Comparison of ENCODE assay signal across 8 cellular contexts in the genomic region with DNA sequence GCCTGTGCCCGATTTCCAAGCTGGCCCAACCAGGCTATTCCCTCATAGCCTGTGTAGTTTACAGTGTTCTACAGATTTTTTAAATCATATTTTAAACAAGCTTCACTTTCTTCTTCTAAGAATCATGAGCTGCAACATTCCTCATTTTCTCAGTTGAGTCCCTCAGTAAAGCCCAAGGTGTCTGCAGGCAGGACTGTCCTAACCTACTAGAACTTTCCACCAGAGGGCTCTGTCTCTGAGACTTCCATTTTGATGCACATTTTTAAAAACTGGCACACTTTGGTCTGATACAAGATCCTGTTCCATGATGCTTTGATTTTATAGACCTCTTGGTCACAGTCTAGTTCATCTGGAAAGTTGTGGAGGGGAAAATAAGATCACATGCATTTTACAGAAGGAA. TPM values are rescaled to one million over a fixed set of nuclear protein-coding genes. Genes with fewer than 3 reads are reported as not detected.
A peak's percentile ranks its signal among the peaks of the same experiment; 100 is the strongest.
DNase-seq lines count a peak whose midpoint lies in the region; ATAC-seq and TF ChIP-seq lines count a peak whose summit lies in the region.

No MANE protein-coding gene starts in this region.

- POLR2A ChIA-PET in WTC11 (lab: Charles Lee): no interaction called here

- no peak for DNase-seq in CD14-positive monocyte (ENCODE audit: low spot score)
- peak; percentile 39 for DNase-seq in GM23338 (ENCODE audit: low spot score)
- DNase-seq in WTC11 (ENCODE audit: low spot score): no peak
- DNase-seq in immature natural killer cell: peak in 2 of 3 donors; percentile 35 to 40
- DNase-seq in stimulated activated CD4-positive, alpha-beta T cell treated with anti-CD3 and anti-CD28 coated beads, Interleukin-15, amount 100 ng/mL, for 24 hours: no peak
- DNase-seq in NCI-H1092 treated with DMSO at 0.1 percent for 48 hours (lab: John Stamatoyannopoulos, UW): no peak
- no peak for DNase-seq in stimulated activated CD4-positive, alpha-beta T cell treated with anti-CD3 and anti-CD28 coated beads, Interleukin-2, amount 100 ng/mL, for 24 hours

- no peaks in the 10 kb centered on the region for H3K36me3 ChIP-seq in GM23338 (ENCODE audit: insufficient read depth)

- no peaks in the 10 kb centered on the region for H3K27me3 ChIP-seq in GM23338 (ENCODE audit: insufficient read depth)

- intact Hi-C loops in CD14-positive monocyte (cut with micrococcal nuclease): loop anchor here (5.0 kb wide), 2 partner anchors 33 to 63 kb away; a partner anchor contains a TSS

- no peaks in the 10 kb centered on the region for H3K79me2 ChIP-seq in GM23338 (replicated peaks; ENCODE audit: insufficient read depth)

- H4K20me1 ChIP-seq in GM23338 (replicated peaks; ENCODE audit: insufficient read depth): no peaks in the 10 kb centered on the region

- H2AFZ ChIP-seq in GM23338: peak overlapping the region; percentile 2; the same call in 1 of the 2 replicates

- no peak overlapping the region for H3K4me3 ChIP-seq in GM23338

- no peaks in the 10 kb centered on the region for H3K27me3 Mint-ChIP-seq in CD14-positive monocyte (ENCODE audit: low read depth in 3 of 3)
- peaks cover 4% of the 10 kb centered on the region for H3K27me3 Mint-ChIP-seq in GM23338 (ENCODE audit: insufficient read depth, low read depth, poor library complexity)
- H3K27me3 Mint-ChIP-seq in WTC11 (ENCODE audit: low read depth): peaks cover 3% of the 10 kb centered on the region; the same call in 1 of the 2 replicates
- peaks cover 0 to 1% (median 0%) of the 10 kb centered on the region in 3 donors for H3K27me3 Mint-ChIP-seq in immature natural killer cell (ENCODE audit: low read depth in 3 of 3)

- no peaks in the 10 kb centered on the region for H3K9me2 ChIP-seq in GM23338 (ENCODE audit: insufficient read depth)

- no peak overlapping the region for H3K27ac ChIP-seq in GM23338 (ENCODE audit: low read depth)

- CTCF ChIA-PET in WTC11 (lab: Charles Lee): interaction anchor here (0.7 to 1.3 kb wide), 10 partner anchors 9 to 136 kb away, joined by 3 to 17 read pairs (median 4); no protein-coding TSS in a partner anchor

- H3K4me2 ChIP-seq in GM23338: no peak overlapping the region

- no peaks in the 10 kb centered on the region for H3K9me3 Mint-ChIP-seq in CD14-positive monocyte
- no peaks in the 10 kb centered on the region for H3K9me3 Mint-ChIP-seq in GM23338
- no peaks in the 10 kb centered on the region for H3K9me3 Mint-ChIP-seq in WTC11
- no peaks in the 10 kb centered on the region for H3K9me3 Mint-ChIP-seq in immature natural killer cell

- ATAC-seq in GM23338: peak; percentile 67
- peak; percentile 74 for ATAC-seq in WTC11
- ATAC-seq in GM19467 (IDR thresholded peaks at IDR 0.05; ENCODE audit: unreplicated experiment): no peak

- H3K36me3 Mint-ChIP-seq in CD14-positive monocyte (peaks cover 29 to 34% of the 10 kb centered on the region in 2 donors), GM23338 (ENCODE audit: low read depth) (no peaks in the 10 kb centered on the region), WTC11 (no peaks in the 10 kb centered on the region), immature natural killer cell (peaks cover 0 to 5% (median 0%) of the 10 kb centered on the region in 3 donors)

- no peaks in the 10 kb centered on the region for H3K4me1 ChIP-seq in GM23338 (ENCODE audit: insufficient read depth)

- no peaks in the 10 kb centered on the region for H3F3A ChIP-seq in GM23338 (replicated peaks; ENCODE audit: low read depth)

- TF ChIP-seq CTCF in CD14-positive monocyte (IDR thresholded peaks at IDR 0.05) (peak; percentile 68), GM23338 (conservative IDR thresholded peaks at IDR 0.05; ENCODE audit: low read depth in 2 of 2) (peak; percentile 57 to 61), WTC11 (IDR thresholded peaks at IDR 0.05) (no peak; the same call in 1 of the 2 replicates)

- H3K4me1 Mint-ChIP-seq in CD14-positive monocyte (peaks cover 78% of the 10 kb centered on the region), GM23338 (no peaks in the 10 kb centered on the region), WTC11 (0 out of 2 replicates have a peak, but pooled peaks cover 4% of the 10 kb centered on the region), immature natural killer cell (peaks cover 43% of the 10 kb centered on the region in 2 donors)

- peak overlapping the region in 2 of 7 donors; percentile 6 to 96 for H3K27ac Mint-ChIP-seq in CD14-positive monocyte
- no peak overlapping the region for H3K27ac Mint-ChIP-seq in GM23338
- no peak overlapping the region for H3K27ac Mint-ChIP-seq in WTC11
- peak overlapping the region; percentile 8 to 78 (median 72) for H3K27ac Mint-ChIP-seq in immature natural killer cell

- no peak overlapping the region for H3K4me3 Mint-ChIP-seq in CD14-positive monocyte
- no peak overlapping the region for H3K4me3 Mint-ChIP-seq in GM23338
- H3K4me3 Mint-ChIP-seq in WTC11: no peak overlapping the region
- H3K4me3 Mint-ChIP-seq in immature natural killer cell: no peak overlapping the region

TF ChIP-seq in GM23338, 12 proteins besides CTCF, POLR2A, EP300 and RAD21 (continues in another document):
- TF ChIP-seq ZNF331 (CRISPR knock-in tag; IDR thresholded peaks at IDR 0.05; ENCODE audit: low read depth) (no peak), CREB1 (CRISPR knock-in tag; IDR thresholded peaks at IDR 0.05; ENCODE audit: low read depth) (no peak), EZH2phosphoT487 (IDR thresholded peaks at IDR 0.05; ENCODE audit: unreplicated experiment) (no peak)

TF ChIP-seq in WTC11, 78 proteins besides CTCF, POLR2A, EP300 and RAD21:
- TF ChIP-seq, protein P1, sequence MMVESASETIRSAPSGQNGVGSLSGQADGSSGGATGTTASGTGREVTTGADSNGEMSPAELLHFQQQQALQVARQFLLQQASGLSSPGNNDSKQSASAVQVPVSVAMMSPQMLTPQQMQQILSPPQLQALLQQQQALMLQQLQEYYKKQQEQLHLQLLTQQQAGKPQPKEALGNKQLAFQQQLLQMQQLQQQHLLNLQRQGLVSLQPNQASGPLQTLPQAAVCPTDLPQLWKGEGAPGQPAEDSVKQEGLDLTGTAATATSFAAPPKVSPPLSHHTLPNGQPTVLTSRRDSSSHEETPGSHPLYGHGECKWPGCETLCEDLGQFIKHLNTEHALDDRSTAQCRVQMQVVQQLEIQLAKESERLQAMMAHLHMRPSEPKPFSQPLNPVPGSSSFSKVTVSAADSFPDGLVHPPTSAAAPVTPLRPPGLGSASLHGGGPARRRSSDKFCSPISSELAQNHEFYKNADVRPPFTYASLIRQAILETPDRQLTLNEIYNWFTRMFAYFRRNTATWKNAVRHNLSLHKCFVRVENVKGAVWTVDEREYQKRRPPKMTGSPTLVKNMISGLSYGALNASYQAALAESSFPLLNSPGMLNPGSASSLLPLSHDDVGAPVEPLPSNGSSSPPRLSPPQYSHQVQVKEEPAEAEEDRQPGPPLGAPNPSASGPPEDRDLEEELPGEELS (CRISPR knock-in tag; IDR thresholded peaks at IDR 0.05): no peak
- TF ChIP-seq, protein P2, sequence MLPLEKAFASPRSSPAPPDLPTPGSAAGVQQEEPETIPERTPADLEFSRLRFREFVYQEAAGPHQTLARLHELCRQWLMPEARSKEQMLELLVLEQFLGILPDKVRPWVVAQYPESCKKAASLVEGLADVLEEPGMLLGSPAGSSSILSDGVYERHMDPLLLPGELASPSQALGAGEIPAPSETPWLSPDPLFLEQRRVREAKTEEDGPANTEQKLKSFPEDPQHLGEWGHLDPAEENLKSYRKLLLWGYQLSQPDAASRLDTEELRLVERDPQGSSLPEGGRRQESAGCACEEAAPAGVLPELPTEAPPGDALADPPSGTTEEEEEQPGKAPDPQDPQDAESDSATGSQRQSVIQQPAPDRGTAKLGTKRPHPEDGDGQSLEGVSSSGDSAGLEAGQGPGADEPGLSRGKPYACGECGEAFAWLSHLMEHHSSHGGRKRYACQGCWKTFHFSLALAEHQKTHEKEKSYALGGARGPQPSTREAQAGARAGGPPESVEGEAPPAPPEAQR (CRISPR knock-in tag; IDR thresholded peaks at IDR 0.05): no peak

RNA-seq across cellular contexts. Expression of a gene that starts 21.6 kb away (rescaled TPM):
- polyA plus RNA-seq in CD14-positive monocyte (under 1 TPM; 0.50 to 0.72 TPM), GM23338 (2016; fragmentation: Nextera tagmentation; extraction: Ambion mirVana) (not detected in 2 replicates), immature natural killer cell (100 to 1,000 TPM; 105 to 210 (median 125) TPM)
- not detected in 2 replicates for total RNA-seq in GM23338 (2014; rRNA removed; shearing (Covaris generic))
- 0.18 TPM in 1 of 3 replicates, not detected in the others for total RNA-seq in WTC11 (2021)

RNA-seq across cellular contexts. Expression of a gene that starts 34.6 kb away (rescaled TPM):
- 10 to 100 TPM; 14.5 to 33.5 TPM for polyA plus RNA-seq in CD14-positive monocyte
- under 0.01 TPM in 1 of 2 replicates, not detected in the other for total RNA-seq in GM23338 (2014; rRNA removed; shearing (Covaris generic))
- not detected in 2 replicates for polyA plus RNA-seq in GM23338 (2016; fragmentation: Nextera tagmentation; extraction: Ambion mirVana)
- 0.02 to 0.30 TPM (median 0.17 TPM) in 3 replicates for total RNA-seq in WTC11 (2021)
- polyA plus RNA-seq in immature natural killer cell: 1 to 10 TPM; 2.1 to 3.9 (median 3.0) TPM

Comparison
In these comparisons a context has a peak if more than half of its experiments do, and no peak if none do; other contexts are left out.
1. DNase-seq: peak in GM23338 (single experiment) and immature natural killer cell (2 of 3); none in CD14-positive monocyte (single experiment), WTC11 (single experiment), stimulated activated CD4-positive, alpha-beta T cell treated with anti-CD3 and anti-CD28 coated beads, Interleukin-15, amount 100 ng/mL, for 24 hours (single experiment), NCI-H1092 treated with DMSO at 0.1 percent for 48 hours (single experiment) and stimulated activated CD4-positive, alpha-beta T cell treated with anti-CD3 and anti-CD28 coated beads, Interleukin-2, amount 100 ng/mL, for 24 hours (0 of 2).
2. H3K27ac Mint-ChIP-seq: peak in immature natural killer cell (6 of 6); none in GM23338 (single experiment) and WTC11 (single experiment).
3. RNA of a gene that starts 21.6 kb away (polyA plus RNA-seq): 105 to 210 TPM in immature natural killer cell; 0.50 to 0.72 TPM in CD14-positive monocyte and not detected in GM23338; every median in the first group is over 10 times any median in the second.